In the genomic region with DNA sequence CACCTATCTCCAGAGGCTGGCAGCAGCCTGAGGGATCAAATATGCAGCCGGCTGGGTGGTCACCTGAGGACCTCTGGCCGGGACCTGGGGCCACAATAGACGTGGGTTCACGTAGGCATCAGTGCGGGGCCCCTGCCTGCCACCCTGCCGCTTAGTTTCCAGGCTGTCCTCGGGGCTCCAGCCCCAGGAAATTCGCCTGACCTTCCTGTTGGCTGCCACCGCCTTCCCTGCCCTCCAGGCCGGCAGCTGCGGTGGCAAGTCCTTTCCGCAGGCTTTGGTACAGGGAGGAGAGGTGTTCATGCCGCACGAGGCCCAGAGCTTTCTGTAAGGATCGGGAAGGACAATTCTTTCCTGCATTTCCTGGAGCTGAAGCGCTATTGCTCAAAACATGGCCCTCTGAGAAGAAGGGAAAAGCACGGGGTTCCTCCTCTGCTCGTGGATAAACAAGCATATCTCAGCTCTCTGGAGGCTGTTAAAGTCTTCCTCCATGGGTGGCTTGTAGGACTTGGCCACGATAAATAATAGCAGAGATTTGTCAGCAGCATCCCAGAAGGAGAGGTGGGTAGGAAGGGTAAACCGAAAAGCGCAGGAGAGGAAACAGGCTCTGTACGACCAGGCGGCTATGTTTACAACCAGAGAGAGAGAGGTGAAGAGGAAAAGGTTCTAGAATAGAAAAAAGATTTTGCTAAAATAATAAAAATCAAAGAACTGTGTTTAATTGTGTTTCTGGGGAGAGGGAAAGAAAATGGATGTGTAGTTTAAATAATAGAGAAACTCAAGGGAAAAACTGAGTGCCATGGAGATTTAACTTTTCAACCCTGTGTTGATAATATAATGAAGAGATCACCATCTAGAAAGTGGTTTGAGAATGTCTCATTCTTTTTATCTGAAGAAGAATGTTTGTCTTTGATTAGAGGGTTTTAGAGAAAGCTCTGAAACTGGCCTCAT, we compare ENCODE assay signal across 14 cellular contexts. TPM values are rescaled to one million over a fixed set of nuclear protein-coding genes. Genes with fewer than 3 reads are reported as not detected.
DNase-seq lines count a peak whose midpoint lies in the region; ATAC-seq and TF ChIP-seq lines count a peak whose summit lies in the region.
"Had no signal": no experiment of that assay in that cellular context is flagged by ENCODE, and none has a peak within 500 bp of the region (broad histone marks: within the 10 kb centered on the region; RNA-seq: fewer than 3 reads in every experiment).

No MANE protein-coding gene starts in this region.

- peak overlapping the region; percentile 30 for H2AK5ac ChIP-seq in mesenchymal stem cell (ENCODE audit: low read length, severe bottlenecking)

- peak overlapping the region; percentile 58 for H4K91ac ChIP-seq in mesenchymal stem cell (ENCODE audit: low read length)

- H2BK12ac ChIP-seq in mesenchymal stem cell (ENCODE audit: low read length in 2 of 2) = peak overlapping the region in 1 of 2 experiments; percentile 87

- no peaks in the 10 kb centered on the region for H3K9me3 ChIP-seq in HUES6 (ENCODE audit: control insufficient read depth, insufficient read depth, low read depth, low read length)
- H3K9me3 ChIP-seq in colonic mucosa = no peaks in the 10 kb centered on the region
- no peaks in the 10 kb centered on the region for H3K9me3 ChIP-seq in mesenchymal stem cell (ENCODE audit: control insufficient read depth, low read length)
- no peaks in the 10 kb centered on the region for H3K9me3 ChIP-seq in stomach smooth muscle (ENCODE audit: control insufficient read depth in 2 of 2, low read length in 2 of 2)

- intact Hi-C loops in colonic mucosa (cut with DNase I) = no loop called here

- H3K27ac ChIP-seq in HUES6 (ENCODE audit: low read depth, low read length) = peak overlapping the region; percentile 46; the same call in 1 of the 2 replicates
- peak overlapping the region; percentile 61 for H3K27ac ChIP-seq in colonic mucosa
- peak overlapping the region; percentile 15 for H3K27ac ChIP-seq in mesenchymal stem cell (ENCODE audit: low read length, poor library complexity, severe bottlenecking)
- peak overlapping the region; percentile 96 for H3K27ac ChIP-seq in stomach smooth muscle (ENCODE audit: low read length)

- WGBS in mesenchymal stem cell = 55% methylated on average over 23 of the region's 23 CpGs

- H3K4ac ChIP-seq in mesenchymal stem cell (ENCODE audit: low read depth in 1 of 2, low read length in 2 of 2) = peak overlapping the region; percentile 7 to 35

- peaks cover 12% of the 10 kb centered on the region for H3K36me3 ChIP-seq in HUES6 (ENCODE audit: control insufficient read depth, insufficient read depth, low read length)
- H3K36me3 ChIP-seq in colonic mucosa = no peaks in the 10 kb centered on the region
- peaks cover 12 to 56% of the 10 kb centered on the region in 2 experiments for H3K36me3 ChIP-seq in mesenchymal stem cell (ENCODE audit: control insufficient read depth in 1 of 2, insufficient read depth in 2 of 2, low read depth in 1 of 2, low read length in 2 of 2)
- peaks cover 12 to 13% of the 10 kb centered on the region in 2 donors for H3K36me3 ChIP-seq in stomach smooth muscle (ENCODE audit: control insufficient read depth in 2 of 2, insufficient read depth in 2 of 2, low read length in 2 of 2)

- H3K18ac ChIP-seq in mesenchymal stem cell (ENCODE audit: low read depth in 1 of 2, low read length in 2 of 2) = peak overlapping the region; percentile 78 to 79

- H3K4me1 ChIP-seq in HUES6 (ENCODE audit: control insufficient read depth, insufficient read depth, low read length) (peaks cover 37% of the 10 kb centered on the region), colonic mucosa (no peaks in the 10 kb centered on the region), mesenchymal stem cell (ENCODE audit: control insufficient read depth, insufficient read depth, low read depth, low read length) (peaks cover 35% of the 10 kb centered on the region), stomach smooth muscle (ENCODE audit: control insufficient read depth, insufficient read depth, low read length) (peaks cover 78% of the 10 kb centered on the region)

- H3K27me3 ChIP-seq in HUES6 (ENCODE audit: control insufficient read depth, insufficient read depth, low read length) (peaks cover 7% of the 10 kb centered on the region; the same call in 1 of the 2 replicates), colonic mucosa (peaks cover 15% of the 10 kb centered on the region), mesenchymal stem cell (ENCODE audit: control insufficient read depth in 1 of 2, insufficient read depth in 1 of 2, low read length in 2 of 2) (no peaks in the 10 kb centered on the region), stomach smooth muscle (ENCODE audit: control insufficient read depth in 1 of 2, insufficient read depth in 2 of 2, low read length in 2 of 2) (no peaks in the 10 kb centered on the region)

- TF ChIP-seq CTCF in colonic mucosa (IDR thresholded peaks at IDR 0.05) = no peak

- no peak for TF ChIP-seq POLR2A in erythroblast (IDR thresholded peaks at IDR 0.05; ENCODE audit: low read length)

- no peak overlapping the region for H3K4me2 ChIP-seq in mesenchymal stem cell (ENCODE audit: low read length, poor library complexity, severe bottlenecking)

- H3K14ac ChIP-seq in mesenchymal stem cell (ENCODE audit: low read length in 2 of 2) = peak overlapping the region in 1 of 2 experiments; percentile 57

- H3K9ac ChIP-seq in HUES6 (ENCODE audit: low read length) = peak overlapping the region; percentile 16
- H3K9ac ChIP-seq in colonic mucosa (ENCODE audit: low read depth in 2 of 2, low read length in 2 of 2) = peak overlapping the region in 1 of 2 donors; percentile 48
- peak overlapping the region; percentile 59 for H3K9ac ChIP-seq in mesenchymal stem cell (ENCODE audit: low read length)
- H3K9ac ChIP-seq in stomach smooth muscle (ENCODE audit: low read length in 2 of 2) = peak overlapping the region; percentile 94 to 96

- ATAC-seq in GM21360 (IDR thresholded peaks at IDR 0.05; ENCODE audit: unreplicated experiment) = no peak

- no peak for DNase-seq in colonic mucosa
- DNase-seq in mesenchymal stem cell = peak; percentile 54
- DNase-seq in activated gamma-delta T cell (lab: John Stamatoyannopoulos, UW) = no peak
- DNase-seq in erythroblast (lab: John Stamatoyannopoulos, UW) = no peak
- DNase-seq in NCI-H1417 treated with DMSO at 0.1 percent for 48 hours (lab: John Stamatoyannopoulos, UW) = no peak
- DNase-seq: activated CD4-positive, alpha-beta T cell treated with anti-CD3 and anti-CD28 coated beads for 4 hours; CD8-positive, alpha-beta memory T cell; cerebellar nuclear complex; NCI-H1092; NCI-H526 treated with DMSO at 0.1 percent for 48 hours had no signal

- no peak overlapping the region for H2BK5ac ChIP-seq in mesenchymal stem cell (ENCODE audit: low read depth, low read length, poor library complexity, severe bottlenecking)

- H2AFZ ChIP-seq in mesenchymal stem cell (ENCODE audit: low read depth, low read length) = no peak overlapping the region

- H3K4me3 ChIP-seq in HUES6 (ENCODE audit: low read depth, low read length) (no peak overlapping the region), colonic mucosa (peak overlapping the region; percentile 15), mesenchymal stem cell (ENCODE audit: insufficient read depth in 1 of 2, low read depth in 1 of 2, low read length in 2 of 2) (no peak overlapping the region), stomach smooth muscle (ENCODE audit: low read length in 2 of 2) (peak overlapping the region; percentile 96 to 99)

- H3K23ac ChIP-seq in mesenchymal stem cell (ENCODE audit: low read length in 2 of 2) = peak overlapping the region in 1 of 2 experiments; percentile 94

- H4K8ac ChIP-seq in mesenchymal stem cell (ENCODE audit: low read length) = peak overlapping the region; percentile 42

- no peak overlapping the region for H2BK15ac ChIP-seq in mesenchymal stem cell (ENCODE audit: low read depth, poor library complexity, severe bottlenecking)

- peaks cover 3% of the 10 kb centered on the region for H3K79me1 ChIP-seq in mesenchymal stem cell (replicated peaks; ENCODE audit: low read length, poor library complexity, severe bottlenecking)

- H2BK120ac ChIP-seq in mesenchymal stem cell (ENCODE audit: low read depth, low read length) = no peak overlapping the region

RNA-seq across cellular contexts. Expression of a gene that starts 4.9 kb away (rescaled TPM):
- 100 to 1,000 TPM in 1 of 2 donors, 10 to 100 TPM in 1; 61.1 to 111 TPM for total RNA-seq in colonic mucosa
- 2,099 TPM for polyA plus RNA-seq in mesenchymal stem cell (2013, experiment 1 of 2)
- polyA plus RNA-seq in mesenchymal stem cell (2013, experiment 2 of 2) = 2,053 TPM
- total RNA-seq: activated T-helper 2 cell treated with anti-CD3 and anti-CD28 coated beads, Interferon-gamma antibody, Interleukin-2, Interleukin-4, amounts not matched to agents 10 μg/mL and 5 μg/mL and 100 μg/mL, durations not matched to agents 14 hours and 24 hours and 36 hours; CD8-positive, alpha-beta memory T cell had no signal
- polyA plus RNA-seq: CD8-positive, alpha-beta memory T cell had no signal

RNA-seq across cellular contexts. Expression of a gene that starts 5.0 kb away (rescaled TPM):
- 10 to 100 TPM; 27.0 to 97.0 TPM for total RNA-seq in colonic mucosa
- 2,271 TPM for polyA plus RNA-seq in mesenchymal stem cell (2013, experiment 1 of 2)
- 2,270 TPM for polyA plus RNA-seq in mesenchymal stem cell (2013, experiment 2 of 2)
- total RNA-seq: activated T-helper 2 cell treated with anti-CD3 and anti-CD28 coated beads, Interferon-gamma antibody, Interleukin-2, Interleukin-4, amounts not matched to agents 10 μg/mL and 5 μg/mL and 100 μg/mL, durations not matched to agents 14 hours and 24 hours and 36 hours; CD8-positive, alpha-beta memory T cell had no signal
- polyA plus RNA-seq: CD8-positive, alpha-beta memory T cell had no signal

Comparison
In these comparisons a context has a peak if more than half of its experiments do, and no peak if none do; other contexts are left out.
1. H3K27ac ChIP-seq: peak in every context shown above with its lines; median percentile 96 in stomach smooth muscle; 61 in colonic mucosa; 46 in HUES6; 15 in mesenchymal stem cell.
2. H3K4me3 ChIP-seq: peak in colonic mucosa (single experiment) and stomach smooth muscle (2 of 2); none in HUES6 (single experiment) and mesenchymal stem cell (0 of 2).